8 cellular contexts compared by ENCODE assay signal in genomic region chr19:42279902-42280760, GRCh38. TPM values are rescaled to one million over a fixed set of nuclear protein-coding genes. Genes with fewer than 3 reads are reported as not detected.
DNase-seq lines count a peak whose midpoint lies in the region; ATAC-seq and TF ChIP-seq lines count a peak whose summit lies in the region.

No MANE protein-coding gene starts in this region.

- no peaks in the 10 kb centered on the region for H3K27me3 Mint-ChIP-seq in activated T-cell treated with anti-CD3 and anti-CD28 coated beads, Interleukin-2, amount 50 U/mL, for 4 hours (ENCODE audit: low read depth)

- H3K36me3 ChIP-seq in OCI-LY3 (replicated peaks; ENCODE audit: low read depth, low read length) (peaks cover 2% of the 10 kb centered on the region), muscle layer of duodenum (ENCODE audit: control insufficient read depth in 1 of 2, insufficient read depth in 2 of 2, low read length in 2 of 2) (peaks cover 2 to 11% of the 10 kb centered on the region in 2 donors)

- H3K27me3 ChIP-seq in OCI-LY3 (ENCODE audit: low read depth, low read length) (no peaks in the 10 kb centered on the region), muscle layer of duodenum (ENCODE audit: low read depth, low read length) (no peaks in the 10 kb centered on the region)

- H3K4me2 ChIP-seq in OCI-LY3 (ENCODE audit: low read length), result peak overlapping the region; percentile 96

- H3K4me1 ChIP-seq in OCI-LY3 (ENCODE audit: low read length), result peaks cover 50% of the 10 kb centered on the region
- peaks cover 45 to 70% of the 10 kb centered on the region in 2 donors for H3K4me1 ChIP-seq in muscle layer of duodenum (ENCODE audit: control insufficient read depth in 1 of 2, insufficient read depth in 2 of 2, low read length in 2 of 2)

- peak overlapping the region; percentile 89 for H3K4me3 Mint-ChIP-seq in activated T-cell treated with anti-CD3 and anti-CD28 coated beads, Interleukin-2, amount 50 U/mL, for 4 hours

- H3K4me3 ChIP-seq in OCI-LY3 (ENCODE audit: low read length) (peak overlapping the region; percentile 85), muscle layer of duodenum (ENCODE audit: low read depth in 1 of 2, low read length in 2 of 2) (peak overlapping the region; percentile 65 to 91)

- peaks cover 55% of the 10 kb centered on the region for H3K4me1 Mint-ChIP-seq in activated T-cell treated with anti-CD3 and anti-CD28 coated beads, Interleukin-2, amount 50 U/mL, for 4 hours (ENCODE audit: low read depth)

- DNase-seq in AG09319 (ENCODE audit: extremely low read depth, low read depth) (peak; percentile 53), HuH-7 (ENCODE audit: low spot score) (peak; percentile 100)
- DNase-seq in activated T-cell treated with anti-CD3 and anti-CD28 coated beads, Interleukin-2, amount 50 U/mL, for 4 hours, result peak; percentile 75
- peak; percentile 78 for DNase-seq in stimulated activated CD8-positive, alpha-beta memory T cell treated with anti-CD3 and anti-CD28 coated beads, Interleukin-7, amount 100 ng/mL, for 24 hours (ENCODE audit: low read depth)

- ATAC-seq in GM19035 (IDR thresholded peaks at IDR 0.05; ENCODE audit: unreplicated experiment) (peak; percentile 33), esophagus mucosa (peak; percentile 12)
- peak; percentile 49 for ATAC-seq in activated T-cell treated with anti-CD3 and anti-CD28 coated beads, Interleukin-2, amount 50 U/mL, for 4 hours

- peak overlapping the region; percentile 95 for H3K9ac ChIP-seq in OCI-LY3 (ENCODE audit: low read length)

- peaks cover 12% of the 10 kb centered on the region for H3K79me2 ChIP-seq in OCI-LY3 (ENCODE audit: low read length)

- TF ChIP-seq CTCF in AG09319 (IDR thresholded peaks at IDR 0.05; ENCODE audit: low read depth, low read length) (peak; percentile 81), OCI-LY3 (IDR thresholded peaks at IDR 0.05; ENCODE audit: low read depth, low read length) (peak; percentile 90)

- no peaks in the 10 kb centered on the region for H3K36me3 Mint-ChIP-seq in activated T-cell treated with anti-CD3 and anti-CD28 coated beads, Interleukin-2, amount 50 U/mL, for 4 hours (ENCODE audit: insufficient read depth)

- H3K9me3 ChIP-seq in OCI-LY3 (ENCODE audit: insufficient read depth, low read length) (no peaks in the 10 kb centered on the region), muscle layer of duodenum (ENCODE audit: control insufficient read depth in 1 of 2, low read length in 2 of 2) (no peaks in the 10 kb centered on the region)

- no peaks in the 10 kb centered on the region for H3K9me3 Mint-ChIP-seq in activated T-cell treated with anti-CD3 and anti-CD28 coated beads, Interleukin-2, amount 50 U/mL, for 4 hours

- H3K27ac ChIP-seq in OCI-LY3 (ENCODE audit: low read length) (peak overlapping the region; percentile 81), muscle layer of duodenum (ENCODE audit: low read length) (peak overlapping the region; percentile 84)

- H4K20me1 ChIP-seq in OCI-LY3 (ENCODE audit: insufficient read depth, low read length), result peaks cover 6% of the 10 kb centered on the region

- H2AFZ ChIP-seq in OCI-LY3 (ENCODE audit: low read depth, low read length), result no peak overlapping the region

RNA-seq across cellular contexts. Expression of gene CIC, which starts 11.1 kb away (rescaled TPM):
- total RNA-seq in activated T-cell treated with anti-CD3 and anti-CD28 coated beads, Interleukin-2, amount 50 U/mL, for 4 hours, result 10 to 100 TPM; 54.9 to 67.3 (median 64.1) TPM
- total RNA-seq in esophagus mucosa, result 31.4 TPM

RNA-seq across cellular contexts. Expression of gene PRR19, which starts 21.8 kb away (rescaled TPM):
- total RNA-seq in activated T-cell treated with anti-CD3 and anti-CD28 coated beads, Interleukin-2, amount 50 U/mL, for 4 hours, result 1 to 10 TPM in 2 of 3 donors, under 1 TPM in 1; 0.58 to 1.5 (median 1.3) TPM
- 0.84 TPM for total RNA-seq in esophagus mucosa

RNA-seq across cellular contexts. Expression of gene PAFAH1B3, which starts 22.3 kb away (rescaled TPM):
- 10 to 100 TPM; 55.2 to 67.8 (median 60.0) TPM for total RNA-seq in activated T-cell treated with anti-CD3 and anti-CD28 coated beads, Interleukin-2, amount 50 U/mL, for 4 hours
- total RNA-seq in esophagus mucosa, result 32.5 TPM

RNA-seq across cellular contexts. Expression of gene ERF, which starts 25.2 kb away (rescaled TPM):
- total RNA-seq in activated T-cell treated with anti-CD3 and anti-CD28 coated beads, Interleukin-2, amount 50 U/mL, for 4 hours, result 10 to 100 TPM; 86.2 to 95.4 (median 89.1) TPM
- 21.5 TPM for total RNA-seq in esophagus mucosa

RNA-seq across cellular contexts. Expression of gene TMEM145, which starts 33.0 kb away (rescaled TPM):
- total RNA-seq in activated T-cell treated with anti-CD3 and anti-CD28 coated beads, Interleukin-2, amount 50 U/mL, for 4 hours, result not detected
- 0.20 TPM for total RNA-seq in esophagus mucosa

Comparison
In these comparisons a context has a peak if more than half of its experiments do, and no peak if none do; other contexts are left out.
1. Peak in every context shown above with its lines: DNase-seq, ATAC-seq, H3K4me3 ChIP-seq and H3K27ac ChIP-seq.